8 cellular contexts compared by ENCODE assay signal in the genomic region with DNA sequence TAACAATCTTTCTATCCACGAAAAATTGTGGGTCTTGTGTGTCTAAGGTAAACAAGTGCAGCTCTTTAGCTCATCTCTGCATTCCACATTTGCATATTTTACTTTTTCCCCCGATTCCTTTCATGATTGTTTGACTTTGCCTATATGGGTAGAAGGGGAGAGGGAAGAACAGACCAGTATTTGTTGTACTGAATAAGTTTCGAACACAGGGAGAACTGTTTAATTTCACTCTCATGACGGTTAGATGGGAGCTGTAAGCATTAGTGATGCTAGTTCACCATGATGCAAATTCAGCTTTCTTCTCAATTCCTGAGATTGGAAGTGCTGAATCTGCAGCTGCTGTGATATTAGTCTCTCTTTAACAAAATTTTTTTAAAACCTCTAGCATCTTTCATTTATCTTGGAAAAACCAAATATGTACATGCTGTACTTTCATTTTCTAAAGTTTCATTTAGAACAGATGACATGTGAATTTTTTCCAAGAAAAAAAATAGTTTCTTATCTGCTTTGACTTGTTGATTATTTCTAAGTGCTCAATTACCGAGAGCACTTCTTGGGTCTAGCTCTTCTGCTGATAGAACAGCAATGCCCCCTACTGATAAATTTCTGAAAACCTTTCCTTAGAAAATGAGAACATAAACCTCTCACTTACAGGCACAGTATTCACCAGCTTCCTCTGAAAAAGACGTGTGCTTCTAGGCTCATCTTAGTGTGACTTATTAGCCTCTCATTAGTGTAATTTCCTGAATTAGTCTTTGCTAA.
DNase-seq lines count a peak whose midpoint lies in the region; ATAC-seq and TF ChIP-seq lines count a peak whose summit lies in the region.

No MANE protein-coding gene starts in this region.

- DNase-seq in NCI-H1436 (lab: John Stamatoyannopoulos, UW), result peak; percentile 15
- DNase-seq in NCI-H1436 treated with DMSO at 0.1 percent for 48 hours (lab: John Stamatoyannopoulos, UW), result no peak
- peak; percentile 51 for DNase-seq in NAMALWA (ENCODE audit: low spot score)
- DNase-seq in WERI-Rb-1, result no peak
- no peak for DNase-seq in left lobe of liver (ENCODE audit: low spot score)
- no peak for DNase-seq in activated CD4-positive, alpha-beta T cell treated with anti-CD3 and anti-CD28 coated beads for 48 hours
- no peak for DNase-seq in amniotic stem cell (lab: John Stamatoyannopoulos, UW)
- no peak for DNase-seq in HK-2 (ENCODE audit: unreplicated experiment)

- H3K27me3 ChIP-seq in WERI-Rb-1 (ENCODE audit: insufficient read depth, low read depth, severe bottlenecking), result no peaks in the 10 kb centered on the region

- H3K27ac ChIP-seq in WERI-Rb-1, result no peak overlapping the region

- peak; percentile 91 for ATAC-seq in left lobe of liver

- no peaks in the 10 kb centered on the region for H3K9me3 ChIP-seq in WERI-Rb-1 (ENCODE audit: severe bottlenecking)

- peak; percentile 67 for TF ChIP-seq CTCF in WERI-Rb-1 (IDR thresholded peaks at IDR 0.05; ENCODE audit: low read depth, low read length)

- no peaks in the 10 kb centered on the region for H3K36me3 ChIP-seq in WERI-Rb-1

- no peak overlapping the region for H3K4me3 ChIP-seq in WERI-Rb-1 (ENCODE audit: low read depth, low read length)

Comparison
In these comparisons a context has a peak if more than half of its experiments do, and no peak if none do; other contexts are left out.
1. DNase-seq: peak in NCI-H1436 (single experiment) and NAMALWA (single experiment); none in NCI-H1436 treated with DMSO at 0.1 percent for 48 hours (single experiment), WERI-Rb-1 (single experiment), left lobe of liver (single experiment), activated CD4-positive, alpha-beta T cell treated with anti-CD3 and anti-CD28 coated beads for 48 hours (single experiment), amniotic stem cell (single experiment) and HK-2 (single experiment).